ENCODE assay signal across 9 cellular contexts in genomic region chr11:65436412-65437032, GRCh38. TPM values are rescaled to one million over a fixed set of nuclear protein-coding genes. Genes with fewer than 3 reads are reported as not detected.
DNase-seq lines count a peak whose midpoint lies in the region; ATAC-seq, FAIRE-seq and TF ChIP-seq lines count a peak whose summit lies in the region.
"Had no signal": no experiment of that assay in that cellular context is flagged by ENCODE, and none has a peak within 500 bp of the region (broad histone marks: within the 10 kb centered on the region; RNA-seq: fewer than 3 reads in every experiment).

No MANE protein-coding gene starts in this region.

- H3K9ac ChIP-seq in kidney (ENCODE audit: low read length in 2 of 2) = no peak overlapping the region

- H3K27me3 Mint-ChIP-seq in T-helper 2 cell treated with Interferon-gamma antibody and Interleukin-4, amounts not matched to agents 5 μg/mL and 100 μg/mL, for 36 hours (ENCODE audit: low read depth) = no peaks in the 10 kb centered on the region

- TF ChIP-seq CTCF in kidney (IDR thresholded peaks at IDR 0.05; ENCODE audit: borderline replicate concordance, extremely low read depth, insufficient read depth) (no peak), testis (IDR thresholded peaks at IDR 0.05) (no peak)

- H3K4me3 ChIP-seq in kidney (ENCODE audit: low read length in 2 of 2) = no peak overlapping the region
- no peak overlapping the region for H3K4me3 ChIP-seq in testis

- no peak for TF ChIP-seq POLR2A in testis (IDR thresholded peaks at IDR 0.05)

- H3K27ac ChIP-seq in kidney (ENCODE audit: low read depth in 2 of 2, low read length in 2 of 2) (peak overlapping the region in 1 of 2 donors; percentile 59), testis (no peak overlapping the region)

- H3K27ac Mint-ChIP-seq in T-helper 2 cell treated with Interferon-gamma antibody and Interleukin-4, amounts not matched to agents 5 μg/mL and 100 μg/mL, for 36 hours = peak overlapping the region; percentile 59

- no peak for FAIRE-seq in kidney (lab: Jason Lieb, UNC)
- FAIRE-seq: A204.1 had no signal

- intact Hi-C loops in kidney (cut with DNase I) = no loop called here
- intact Hi-C loops in testis (cut with DNase I; ENCODE audit: low total_unique reads) = no loop called here

- H3K9me3 Mint-ChIP-seq in T-helper 2 cell treated with Interferon-gamma antibody and Interleukin-4, amounts not matched to agents 5 μg/mL and 100 μg/mL, for 36 hours = no peaks in the 10 kb centered on the region

- WGBS in testis, 2 donors = 74 to 85% methylated on average over 5 of the region's 5 CpGs

- H3K4me3 Mint-ChIP-seq in T-helper 2 cell treated with Interferon-gamma antibody and Interleukin-4, amounts not matched to agents 5 μg/mL and 100 μg/mL, for 36 hours = no peak overlapping the region

- no peak for DNase-seq in T-helper 2 cell treated with Interferon-gamma antibody and Interleukin-4, amounts not matched to agents 5 μg/mL and 100 μg/mL, for 36 hours (ENCODE audit: low spot score)
- DNase-seq in T-helper 2 cell (no peak), astrocyte of the hippocampus (ENCODE audit: low read depth, low spot score) (peak; percentile 46), kidney (peak; percentile 46), testis (peak; percentile 15), dedifferentiated amniotic fluid mesenchymal stem cell (ENCODE audit: extremely low spot score) (no peak)
- no peak for DNase-seq in stimulated activated CD4-positive, alpha-beta T cell treated with anti-CD3 and anti-CD28 coated beads, Interleukin-4, amount 100 ng/mL, for 1 hour

- H3K4me1 ChIP-seq in kidney (ENCODE audit: control insufficient read depth in 1 of 2, insufficient read depth in 1 of 2, low read depth in 1 of 2, low read length in 2 of 2) = peaks cover 14 to 33% of the 10 kb centered on the region in 2 donors
- peaks cover 18% of the 10 kb centered on the region for H3K4me1 ChIP-seq in testis

- H3K27me3 ChIP-seq in testis = no peaks in the 10 kb centered on the region

- H3K9me3 ChIP-seq in kidney (ENCODE audit: control insufficient read depth in 1 of 2, low read length in 2 of 2) (no peaks in the 10 kb centered on the region), testis (no peaks in the 10 kb centered on the region)

- peaks cover 66% of the 10 kb centered on the region for H3K36me3 Mint-ChIP-seq in T-helper 2 cell treated with Interferon-gamma antibody and Interleukin-4, amounts not matched to agents 5 μg/mL and 100 μg/mL, for 36 hours (ENCODE audit: low read depth)

- no peak for ATAC-seq in HG02938 (IDR thresholded peaks at IDR 0.05; ENCODE audit: unreplicated experiment)

- peaks cover 74% of the 10 kb centered on the region for H3K4me1 Mint-ChIP-seq in T-helper 2 cell treated with Interferon-gamma antibody and Interleukin-4, amounts not matched to agents 5 μg/mL and 100 μg/mL, for 36 hours (ENCODE audit: low read depth)

- peaks cover 19 to 52% of the 10 kb centered on the region in 2 donors for H3K36me3 ChIP-seq in kidney (ENCODE audit: control insufficient read depth in 1 of 2, insufficient read depth in 2 of 2, low read length in 2 of 2)
- H3K36me3 ChIP-seq in testis (ENCODE audit: low read depth, missing control alignments) = no peaks in the 10 kb centered on the region

RNA-seq across cellular contexts. Expression of gene NEAT1, which starts 13.9 kb away (rescaled TPM):
- total RNA-seq in kidney (1,006 TPM), testis (100 to 1,000 TPM; 230 to 243 TPM)
- polyA plus RNA-seq in kidney (ENCODE audit: insufficient read depth, low read depth, low replicate concordance) (595 TPM), testis (ENCODE audit: insufficient read depth, low read depth, low replicate concordance) (189 TPM)

RNA-seq across cellular contexts. Expression of gene FRMD8, which starts 50.1 kb away (rescaled TPM):
- total RNA-seq in kidney (41.3 TPM), testis (100 to 1,000 TPM in 1 of 2 donors, 10 to 100 TPM in 1; 92.5 to 118 TPM)
- polyA plus RNA-seq in kidney (ENCODE audit: insufficient read depth, low read depth, low replicate concordance) (9.4 TPM), testis (ENCODE audit: insufficient read depth, low read depth, low replicate concordance) (31.4 TPM)

RNA-seq across cellular contexts. Expression of gene SLC25A45, which starts 54.1 kb away (rescaled TPM):
- 14.7 TPM for total RNA-seq in kidney
- polyA plus RNA-seq in kidney (ENCODE audit: insufficient read depth, low read depth, low replicate concordance) = 4.1 TPM
- total RNA-seq in testis = 10 to 100 TPM; 10.1 to 10.6 TPM
- 8.0 TPM for polyA plus RNA-seq in testis (ENCODE audit: insufficient read depth, low read depth, low replicate concordance)

Comparison
In these comparisons a context has a peak if more than half of its experiments do, and no peak if none do; other contexts are left out.
1. DNase-seq: peak in astrocyte of the hippocampus (single experiment), kidney (single experiment) and testis (single experiment); none in T-helper 2 cell treated with Interferon-gamma antibody and Interleukin-4, amounts not matched to agents 5 μg/mL and 100 μg/mL, for 36 hours (single experiment), T-helper 2 cell (0 of 5), dedifferentiated amniotic fluid mesenchymal stem cell (single experiment) and stimulated activated CD4-positive, alpha-beta T cell treated with anti-CD3 and anti-CD28 coated beads, Interleukin-4, amount 100 ng/mL, for 1 hour (single experiment).